Comparison of ENCODE assay signal across 1 cellular context in the genomic region with DNA sequence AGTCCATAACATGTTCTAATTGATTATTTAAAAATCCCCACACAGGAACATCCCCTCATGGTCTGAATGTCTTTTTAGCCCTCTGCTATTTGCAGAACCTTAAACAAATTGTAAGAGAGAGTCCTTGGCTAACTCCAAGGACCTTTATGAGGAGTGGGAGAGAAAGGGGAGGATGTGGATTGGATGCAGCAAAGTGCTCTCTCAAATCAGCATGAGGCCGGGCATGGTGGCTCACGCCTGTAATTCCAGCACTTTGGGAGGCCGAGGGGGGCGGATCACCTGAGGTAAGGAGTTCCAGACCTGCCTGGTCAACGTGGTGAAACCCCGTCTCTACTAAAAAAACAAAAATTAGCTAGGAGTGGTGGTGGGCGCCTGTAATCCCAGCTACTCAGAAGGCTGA.
TF ChIP-seq lines count a peak whose summit lies in the region.

No MANE protein-coding gene starts in this region.

TF ChIP-seq in GM23338, 12 proteins besides CTCF, POLR2A, EP300 and RAD21 (continued from another document):
- TF ChIP-seq ETS1 (IDR thresholded peaks at IDR 0.05), result no peak
- no peak for TF ChIP-seq ZNF331 (CRISPR knock-in tag; IDR thresholded peaks at IDR 0.05; ENCODE audit: low read depth)
- no peak for TF ChIP-seq POLR2AphosphoS5 (IDR thresholded peaks at IDR 0.05; ENCODE audit: low read depth)
TF ChIP-seq in GM23338: peak in this region for 0.
